Comparison of ENCODE assay signal across 8 cellular contexts in genomic region chr3:142857056-142857455, GRCh38. TPM values are rescaled to one million over a fixed set of nuclear protein-coding genes. Genes with fewer than 3 reads are reported as not detected.
A peak's percentile ranks its signal among the peaks of the same experiment; 100 is the strongest.
DNase-seq lines count a peak whose midpoint lies in the region; ATAC-seq and TF ChIP-seq lines count a peak whose summit lies in the region.

No MANE protein-coding gene starts in this region.

- peak; percentile 11 to 45 for DNase-seq in NCI-H2081 (lab: John Stamatoyannopoulos, UW)
- no peak for DNase-seq in NCI-H2081 treated with DMSO at 0.1 percent for 48 hours (lab: John Stamatoyannopoulos, UW)
- peak; percentile 6 for DNase-seq in NCI-H774 (lab: John Stamatoyannopoulos, UW)
- peak in 1 of 2 donors; percentile 29 for DNase-seq in foreskin keratinocyte
- no peak for DNase-seq in retina

- H3K9me3 Mint-ChIP-seq in stimulated activated memory B cell treated with anti-CD40 and anti-IgM and Interleukin-4, amounts not matched to agents 10 μg/mL and 1 μg/mL and 100 μg/mL, for 72 hours = no peaks in the 10 kb centered on the region

- ATAC-seq in foreskin keratinocyte = peak; percentile 73
- ATAC-seq in stimulated activated memory B cell treated with anti-CD40 and anti-IgM and Interleukin-4, amounts not matched to agents 10 μg/mL and 1 μg/mL and 100 μg/mL, for 72 hours = peak; percentile 37
- no peak for ATAC-seq in HG03457 (IDR thresholded peaks at IDR 0.05; ENCODE audit: unreplicated experiment)
- ATAC-seq in HG03196 (IDR thresholded peaks at IDR 0.05; ENCODE audit: unreplicated experiment) = no peak

- no peak overlapping the region for H3K27ac Mint-ChIP-seq in stimulated activated memory B cell treated with anti-CD40 and anti-IgM and Interleukin-4, amounts not matched to agents 10 μg/mL and 1 μg/mL and 100 μg/mL, for 72 hours

- no peaks in the 10 kb centered on the region for H3K36me3 Mint-ChIP-seq in stimulated activated memory B cell treated with anti-CD40 and anti-IgM and Interleukin-4, amounts not matched to agents 10 μg/mL and 1 μg/mL and 100 μg/mL, for 72 hours

- H3K27me3 ChIP-seq in foreskin keratinocyte = no peaks in the 10 kb centered on the region

- no peak overlapping the region for H3K4me3 Mint-ChIP-seq in stimulated activated memory B cell treated with anti-CD40 and anti-IgM and Interleukin-4, amounts not matched to agents 10 μg/mL and 1 μg/mL and 100 μg/mL, for 72 hours

- H3K27ac ChIP-seq in foreskin keratinocyte = no peak overlapping the region

- peaks cover 23% of the 10 kb centered on the region for H3K27me3 Mint-ChIP-seq in stimulated activated memory B cell treated with anti-CD40 and anti-IgM and Interleukin-4, amounts not matched to agents 10 μg/mL and 1 μg/mL and 100 μg/mL, for 72 hours

- peaks cover 11% of the 10 kb centered on the region for H3K4me1 ChIP-seq in foreskin keratinocyte

- no peaks in the 10 kb centered on the region for H3K4me1 Mint-ChIP-seq in stimulated activated memory B cell treated with anti-CD40 and anti-IgM and Interleukin-4, amounts not matched to agents 10 μg/mL and 1 μg/mL and 100 μg/mL, for 72 hours

- peak; percentile 48 for TF ChIP-seq CTCF in foreskin keratinocyte (conservative IDR thresholded peaks at IDR 0.05)

RNA-seq across cellular contexts. Expression of gene PCOLCE2, which starts 31.8 kb away (rescaled TPM):
- 3.0 and 3.7 TPM in 2 replicates for total RNA-seq in foreskin keratinocyte
- polyA plus RNA-seq in foreskin keratinocyte = 2.4 and 3.3 TPM in 2 replicates

Comparison
In these comparisons a context has a peak if more than half of its experiments do, and no peak if none do; other contexts are left out.
1. DNase-seq: peak in NCI-H2081 (2 of 2) and NCI-H774 (single experiment); none in NCI-H2081 treated with DMSO at 0.1 percent for 48 hours (single experiment) and retina (single experiment).
2. ATAC-seq: peak in foreskin keratinocyte (single experiment) and stimulated activated memory B cell treated with anti-CD40 and anti-IgM and Interleukin-4, amounts not matched to agents 10 μg/mL and 1 μg/mL and 100 μg/mL, for 72 hours (single experiment); none in HG03457 (single experiment) and HG03196 (single experiment).